ENCODE assay signal across 8 cellular contexts in genomic region chr1:232630047-232630893, GRCh38. TPM values are rescaled to one million over a fixed set of nuclear protein-coding genes. Genes with fewer than 3 reads are reported as not detected.
DNase-seq lines count a peak whose midpoint lies in the region; TF ChIP-seq lines count a peak whose summit lies in the region.

Gene SIPA1L2, minus strand, starts transcription at chr1:232630133. Its CDS starts 114,794 bp downstream, at chr1:232515339.

- H3K4me2 ChIP-seq in GM23248 (ENCODE audit: unreplicated experiment) (peak within 1 kb of the TSS; percentile 90), neural progenitor cell (peak within 1 kb of the TSS; percentile 96)

- H3K9me3 Mint-ChIP-seq in neural progenitor cell = peaks cover 2% of the 10 kb centered on the region

- peak within 1 kb of the TSS; percentile 87 for H2AFZ ChIP-seq in GM23248
- peak within 1 kb of the TSS; percentile 94 for H2AFZ ChIP-seq in neural progenitor cell (replicated peaks)

- no peak for TF ChIP-seq EP300 in stomach (IDR thresholded peaks at IDR 0.05)

- in situ Hi-C loops in GM23248 (cut with MboI) = loop anchor here (10.0 kb wide), 2 partner anchors 325 to 605 kb away; partner anchors contain the start of gene NTPCR

- H3K4me3 Mint-ChIP-seq in neural progenitor cell = peak within 1 kb of the TSS; percentile 99

- H3K27me3 ChIP-seq in GM23248 (replicated peaks; ENCODE audit: insufficient read depth) = no peaks in the 10 kb centered on the region
- H3K27me3 ChIP-seq in neural progenitor cell = peaks cover 36% of the 10 kb centered on the region
- peaks cover 0 to 9% (median 3%) of the 10 kb centered on the region in 3 donors for H3K27me3 ChIP-seq in stomach

- H3K9me3 ChIP-seq in GM23248 (ENCODE audit: low read depth) (no peaks in the 10 kb centered on the region), KOPT-K1 (ENCODE audit: insufficient read depth, low read length, poor library complexity, severe bottlenecking) (no peaks in the 10 kb centered on the region), neural progenitor cell (ENCODE audit: low read depth) (no peaks in the 10 kb centered on the region), stomach (no peaks in the 10 kb centered on the region)

- H3F3A ChIP-seq in GM23248 (ENCODE audit: insufficient read depth) (peaks cover 21% of the 10 kb centered on the region; the same call in 1 of the 2 replicates), neural progenitor cell (ENCODE audit: low read depth) (peaks cover 7% of the 10 kb centered on the region)

- TF ChIP-seq CTCF in RWPE1 (conservative IDR thresholded peaks at IDR 0.05; ENCODE audit: low read depth) (peak; percentile 79), foreskin fibroblast (IDR thresholded peaks at IDR 0.05; ENCODE audit: low read depth, low read length) (peak; percentile 45), neural progenitor cell (IDR thresholded peaks at IDR 0.05) (peak; percentile 64), stomach (IDR thresholded peaks at IDR 0.05) (peak in 5 of 7 experiments; percentile 30 to 58 (median 47))

- H3K9ac ChIP-seq in GM23248 (peak within 1 kb of the TSS; percentile 75), neural progenitor cell (peak within 1 kb of the TSS; percentile 36)

- CTCF ChIA-PET in RWPE1 (lab: Yijun Ruan, JAX) = interaction anchor here (0.9 to 1.2 kb wide), 5 partner anchors 205 to 763 kb away, joined by 3 to 5 read pairs (median 3); no protein-coding TSS in a partner anchor

- peak; percentile 62 for DNase-seq in DMS79 (lab: John Stamatoyannopoulos, UW)
- peak; percentile 95 for DNase-seq in GM23248
- peak; percentile 100 for DNase-seq in RWPE1 (ENCODE audit: low spot score)
- peak; percentile 94 for DNase-seq in activated effector memory CD4-positive, alpha-beta T cell treated with anti-CD3 and anti-CD28 coated beads, Interleukin-2, amount 50 U/mL, for 16 hours
- DNase-seq in foreskin fibroblast = peak; percentile 88 to 96
- peak; percentile 98 for DNase-seq in neural progenitor cell (ENCODE audit: low spot score)
- DNase-seq in stomach = peak; percentile 95

- H3K4me3 ChIP-seq in GM23248 (peak within 1 kb of the TSS; percentile 86), foreskin fibroblast (ENCODE audit: low read depth in 1 of 2, low read length in 2 of 2) (peak within 1 kb of the TSS; percentile 63 to 68), neural progenitor cell (peak within 1 kb of the TSS; percentile 87), stomach (peak within 1 kb of the TSS; percentile 72 to 93 (median 82))

- no peak for TF ChIP-seq POLR2A in stomach (IDR thresholded peaks at IDR 0.05)

- H3K9me2 ChIP-seq in GM23248 (ENCODE audit: insufficient read depth) = no peaks in the 10 kb centered on the region

- H4K20me1 ChIP-seq in GM23248 (ENCODE audit: insufficient read depth) (no peaks in the 10 kb centered on the region), neural progenitor cell (ENCODE audit: low read depth) (peaks cover 17% of the 10 kb centered on the region)

- 0 to 1% methylated on average over 59 to 66 of the region's 98 CpGs for WGBS in GM23248 (ENCODE audit: low coverage in 1 of 2, low lambda C conversion rate in 2 of 2, missing lambda C conversion rate in 2 of 2), 2 experiments
- WGBS in stomach, 5 donors = 0% methylated on average over 19 to 98 of the region's 98 CpGs

- peak within 1 kb of the TSS; percentile 92 for H3K27ac Mint-ChIP-seq in neural progenitor cell

- peaks cover 3% of the 10 kb centered on the region for H3K27me3 Mint-ChIP-seq in neural progenitor cell (ENCODE audit: insufficient read depth, low read depth)

- H3K4me1 ChIP-seq in GM23248 (ENCODE audit: insufficient read depth) (peaks cover 13% of the 10 kb centered on the region), neural progenitor cell (peaks cover 12% of the 10 kb centered on the region), stomach (peaks cover 5 to 55% (median 32%) of the 10 kb centered on the region in 4 donors)

- peaks cover 32% of the 10 kb centered on the region for H3K4me1 Mint-ChIP-seq in neural progenitor cell

- no peaks in the 10 kb centered on the region for H3K36me3 ChIP-seq in GM23248 (ENCODE audit: low read depth)
- no peaks in the 10 kb centered on the region for H3K36me3 ChIP-seq in KOPT-K1 (ENCODE audit: insufficient read depth, low read length)
- H3K36me3 ChIP-seq in neural progenitor cell = no peaks in the 10 kb centered on the region
- H3K36me3 ChIP-seq in stomach = no peaks in the 10 kb centered on the region

- intact Hi-C loops in stomach (cut with DNase I; ENCODE audit: low total_unique reads) = loop anchor here (10.0 kb wide), 3 partner anchors 325 to 605 kb away; partner anchors contain the start of gene NTPCR

- H3K79me2 ChIP-seq in GM23248 (ENCODE audit: insufficient read depth) = no peaks in the 10 kb centered on the region
- peaks cover 38% of the 10 kb centered on the region for H3K79me2 ChIP-seq in neural progenitor cell (ENCODE audit: low read depth)

- H3K36me3 Mint-ChIP-seq in neural progenitor cell = peaks cover 10% of the 10 kb centered on the region

- POLR2A ChIA-PET in RWPE1 (lab: Yijun Ruan, JAX; ENCODE audit: low non-redundant PET) = no interaction called here

- H3K27ac ChIP-seq in GM23248 (peak within 1 kb of the TSS; percentile 41), KOPT-K1 (ENCODE audit: low read depth, low read length, poor library complexity, severe bottlenecking) (peak within 1 kb of the TSS; percentile 21), RWPE1 (peak within 1 kb of the TSS; percentile 84), neural progenitor cell (peak within 1 kb of the TSS; percentile 66), stomach (peak within 1 kb of the TSS; percentile 84 to 95 (median 86))

RNA-seq across cellular contexts. Expression of gene SIPA1L2, which starts in this region (rescaled TPM):
- total RNA-seq in GM23248 (2014; rRNA removed; shearing (Covaris generic)) = 4.4 and 5.9 TPM in 2 replicates
- polyA plus RNA-seq in GM23248 (2016; fragmentation: Nextera tagmentation; extraction: Ambion mirVana) = 0.82 and 1.1 TPM in 2 replicates
- 19.5 and 24.8 TPM in 2 replicates for total RNA-seq in neural progenitor cell (ENCODE audit: low replicate concordance)
- 100 to 1,000 TPM in 1 of 5 donors, 10 to 100 TPM in 3, 1 to 10 TPM in 1; 6.4 to 240 (median 37.5) TPM for total RNA-seq in stomach
- polyA plus RNA-seq in stomach = 1 to 10 TPM; 2.5 to 6.8 (median 4.1) TPM

Comparison
In these comparisons a context has a peak if more than half of its experiments do, and no peak if none do; other contexts are left out.
1. Peak in every context shown above with its lines: DNase-seq, H3K4me3 ChIP-seq and H3K27ac ChIP-seq.
2. H3K27ac ChIP-seq: peak in every context shown above with its lines; median percentile 86 in stomach; 84 in RWPE1; 66 in neural progenitor cell; 41 in GM23248; 21 in KOPT-K1.